In the genomic region with DNA sequence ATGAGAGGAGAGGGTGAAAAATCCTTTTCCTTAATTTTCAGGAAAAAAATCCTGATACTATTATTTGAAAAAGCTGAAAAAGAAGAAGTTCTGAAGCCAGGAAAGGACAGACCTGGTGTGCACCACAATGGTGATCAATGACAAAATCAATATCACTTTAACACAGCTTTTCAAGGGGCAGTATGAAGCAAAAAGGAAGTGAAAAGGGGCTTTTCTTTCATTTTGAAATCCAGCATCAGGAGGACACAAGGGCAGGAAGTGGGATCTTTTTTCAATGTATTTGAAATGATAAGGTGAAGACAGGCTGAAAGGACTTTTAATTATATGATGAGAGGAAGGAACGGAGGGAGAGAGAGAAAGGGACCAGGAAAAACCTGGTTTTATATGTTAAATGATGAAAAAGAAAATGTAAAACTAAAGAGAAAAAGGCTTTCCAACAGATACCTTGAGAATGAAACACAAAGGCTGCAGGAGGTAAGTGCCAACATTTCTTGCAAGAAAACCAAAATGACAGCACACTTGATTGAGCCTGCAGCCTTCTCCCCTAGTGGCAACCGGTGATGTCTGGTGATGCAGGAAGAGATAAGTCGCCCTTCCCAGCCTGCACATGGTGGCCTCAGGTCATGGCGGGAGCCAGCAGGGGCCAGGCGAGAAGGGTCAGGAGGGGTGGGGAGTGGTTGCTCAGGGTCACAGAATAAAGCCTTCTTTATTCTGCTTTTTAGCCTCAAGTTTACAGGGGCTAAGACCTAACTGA, we compare ENCODE assay signal across 1 cellular context.
TF ChIP-seq lines count a peak whose summit lies in the region.

No MANE protein-coding gene starts in this region.

TF ChIP-seq in H1, 55 proteins besides CTCF, POLR2A, EP300 and RAD21:
- TF ChIP-seq, protein P1, sequence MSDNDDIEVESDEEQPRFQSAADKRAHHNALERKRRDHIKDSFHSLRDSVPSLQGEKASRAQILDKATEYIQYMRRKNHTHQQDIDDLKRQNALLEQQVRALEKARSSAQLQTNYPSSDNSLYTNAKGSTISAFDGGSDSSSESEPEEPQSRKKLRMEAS (IDR thresholded peaks at IDR 0.05) = peak; percentile 48
- TF ChIP-seq, protein P2, sequence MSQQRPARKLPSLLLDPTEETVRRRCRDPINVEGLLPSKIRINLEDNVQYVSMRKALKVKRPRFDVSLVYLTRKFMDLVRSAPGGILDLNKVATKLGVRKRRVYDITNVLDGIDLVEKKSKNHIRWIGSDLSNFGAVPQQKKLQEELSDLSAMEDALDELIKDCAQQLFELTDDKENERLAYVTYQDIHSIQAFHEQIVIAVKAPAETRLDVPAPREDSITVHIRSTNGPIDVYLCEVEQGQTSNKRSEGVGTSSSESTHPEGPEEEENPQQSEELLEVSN (IDR thresholded peaks at IDR 0.05) = no peak
- TF ChIP-seq YY1 (IDR thresholded peaks at IDR 0.05; ENCODE audit: low read depth, low read length) (0 out of 2 replicates have a peak, but pooled peaks have one; percentile 41), EZH2 (IDR thresholded peaks at IDR 0.05; ENCODE audit: low read depth, low read length, severe bottlenecking) (no peak)
